In the genomic region with DNA sequence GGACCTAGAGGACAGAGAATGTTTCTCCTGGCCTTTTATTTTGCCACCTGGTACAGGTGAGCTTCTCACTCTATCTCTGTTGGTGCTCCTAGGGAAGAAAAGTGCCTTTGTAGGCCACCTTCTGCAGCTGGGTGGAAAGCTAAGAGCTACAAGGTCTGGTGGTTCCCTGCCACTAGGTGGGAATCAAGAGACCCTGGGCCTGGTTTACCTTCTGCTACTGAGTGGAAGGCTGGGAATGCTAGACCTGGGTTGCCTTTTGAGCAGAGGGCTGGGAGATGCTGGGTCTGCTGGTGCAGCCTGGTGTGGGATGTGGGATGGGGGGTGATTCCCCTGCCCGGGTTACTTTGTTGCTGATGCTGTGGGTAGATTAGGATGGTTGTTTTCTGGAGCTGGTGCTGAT, we compare ENCODE assay signal across 1 cellular context.
TF ChIP-seq lines count a peak whose summit lies in the region.

No MANE protein-coding gene starts in this region.

TF ChIP-seq in H1, 55 proteins besides CTCF, POLR2A, EP300 and RAD21 (continued from another document):
- TF ChIP-seq CTBP2 (IDR thresholded peaks at IDR 0.05; ENCODE audit: borderline replicate concordance, insufficient read depth, insufficient read length, low read length) (no peak), TBP (IDR thresholded peaks at IDR 0.05; ENCODE audit: low read depth, low read length) (no peak), MAFK (IDR thresholded peaks at IDR 0.05; ENCODE audit: low read depth, low read length) (no peak), GTF2F1 (IDR thresholded peaks at IDR 0.05; ENCODE audit: borderline replicate concordance, low read depth, low read length) (no peak), HDAC2 (IDR thresholded peaks at IDR 0.05; ENCODE audit: borderline replicate concordance in 1 of 2, low read depth in 2 of 2, low read length in 2 of 2) (no peak), ATF2 (IDR thresholded peaks at IDR 0.05; ENCODE audit: low read length) (no peak), RXRA (IDR thresholded peaks at IDR 0.05; ENCODE audit: insufficient read depth, low read depth, low read length) (no peak)
- TF ChIP-seq, protein P1, sequence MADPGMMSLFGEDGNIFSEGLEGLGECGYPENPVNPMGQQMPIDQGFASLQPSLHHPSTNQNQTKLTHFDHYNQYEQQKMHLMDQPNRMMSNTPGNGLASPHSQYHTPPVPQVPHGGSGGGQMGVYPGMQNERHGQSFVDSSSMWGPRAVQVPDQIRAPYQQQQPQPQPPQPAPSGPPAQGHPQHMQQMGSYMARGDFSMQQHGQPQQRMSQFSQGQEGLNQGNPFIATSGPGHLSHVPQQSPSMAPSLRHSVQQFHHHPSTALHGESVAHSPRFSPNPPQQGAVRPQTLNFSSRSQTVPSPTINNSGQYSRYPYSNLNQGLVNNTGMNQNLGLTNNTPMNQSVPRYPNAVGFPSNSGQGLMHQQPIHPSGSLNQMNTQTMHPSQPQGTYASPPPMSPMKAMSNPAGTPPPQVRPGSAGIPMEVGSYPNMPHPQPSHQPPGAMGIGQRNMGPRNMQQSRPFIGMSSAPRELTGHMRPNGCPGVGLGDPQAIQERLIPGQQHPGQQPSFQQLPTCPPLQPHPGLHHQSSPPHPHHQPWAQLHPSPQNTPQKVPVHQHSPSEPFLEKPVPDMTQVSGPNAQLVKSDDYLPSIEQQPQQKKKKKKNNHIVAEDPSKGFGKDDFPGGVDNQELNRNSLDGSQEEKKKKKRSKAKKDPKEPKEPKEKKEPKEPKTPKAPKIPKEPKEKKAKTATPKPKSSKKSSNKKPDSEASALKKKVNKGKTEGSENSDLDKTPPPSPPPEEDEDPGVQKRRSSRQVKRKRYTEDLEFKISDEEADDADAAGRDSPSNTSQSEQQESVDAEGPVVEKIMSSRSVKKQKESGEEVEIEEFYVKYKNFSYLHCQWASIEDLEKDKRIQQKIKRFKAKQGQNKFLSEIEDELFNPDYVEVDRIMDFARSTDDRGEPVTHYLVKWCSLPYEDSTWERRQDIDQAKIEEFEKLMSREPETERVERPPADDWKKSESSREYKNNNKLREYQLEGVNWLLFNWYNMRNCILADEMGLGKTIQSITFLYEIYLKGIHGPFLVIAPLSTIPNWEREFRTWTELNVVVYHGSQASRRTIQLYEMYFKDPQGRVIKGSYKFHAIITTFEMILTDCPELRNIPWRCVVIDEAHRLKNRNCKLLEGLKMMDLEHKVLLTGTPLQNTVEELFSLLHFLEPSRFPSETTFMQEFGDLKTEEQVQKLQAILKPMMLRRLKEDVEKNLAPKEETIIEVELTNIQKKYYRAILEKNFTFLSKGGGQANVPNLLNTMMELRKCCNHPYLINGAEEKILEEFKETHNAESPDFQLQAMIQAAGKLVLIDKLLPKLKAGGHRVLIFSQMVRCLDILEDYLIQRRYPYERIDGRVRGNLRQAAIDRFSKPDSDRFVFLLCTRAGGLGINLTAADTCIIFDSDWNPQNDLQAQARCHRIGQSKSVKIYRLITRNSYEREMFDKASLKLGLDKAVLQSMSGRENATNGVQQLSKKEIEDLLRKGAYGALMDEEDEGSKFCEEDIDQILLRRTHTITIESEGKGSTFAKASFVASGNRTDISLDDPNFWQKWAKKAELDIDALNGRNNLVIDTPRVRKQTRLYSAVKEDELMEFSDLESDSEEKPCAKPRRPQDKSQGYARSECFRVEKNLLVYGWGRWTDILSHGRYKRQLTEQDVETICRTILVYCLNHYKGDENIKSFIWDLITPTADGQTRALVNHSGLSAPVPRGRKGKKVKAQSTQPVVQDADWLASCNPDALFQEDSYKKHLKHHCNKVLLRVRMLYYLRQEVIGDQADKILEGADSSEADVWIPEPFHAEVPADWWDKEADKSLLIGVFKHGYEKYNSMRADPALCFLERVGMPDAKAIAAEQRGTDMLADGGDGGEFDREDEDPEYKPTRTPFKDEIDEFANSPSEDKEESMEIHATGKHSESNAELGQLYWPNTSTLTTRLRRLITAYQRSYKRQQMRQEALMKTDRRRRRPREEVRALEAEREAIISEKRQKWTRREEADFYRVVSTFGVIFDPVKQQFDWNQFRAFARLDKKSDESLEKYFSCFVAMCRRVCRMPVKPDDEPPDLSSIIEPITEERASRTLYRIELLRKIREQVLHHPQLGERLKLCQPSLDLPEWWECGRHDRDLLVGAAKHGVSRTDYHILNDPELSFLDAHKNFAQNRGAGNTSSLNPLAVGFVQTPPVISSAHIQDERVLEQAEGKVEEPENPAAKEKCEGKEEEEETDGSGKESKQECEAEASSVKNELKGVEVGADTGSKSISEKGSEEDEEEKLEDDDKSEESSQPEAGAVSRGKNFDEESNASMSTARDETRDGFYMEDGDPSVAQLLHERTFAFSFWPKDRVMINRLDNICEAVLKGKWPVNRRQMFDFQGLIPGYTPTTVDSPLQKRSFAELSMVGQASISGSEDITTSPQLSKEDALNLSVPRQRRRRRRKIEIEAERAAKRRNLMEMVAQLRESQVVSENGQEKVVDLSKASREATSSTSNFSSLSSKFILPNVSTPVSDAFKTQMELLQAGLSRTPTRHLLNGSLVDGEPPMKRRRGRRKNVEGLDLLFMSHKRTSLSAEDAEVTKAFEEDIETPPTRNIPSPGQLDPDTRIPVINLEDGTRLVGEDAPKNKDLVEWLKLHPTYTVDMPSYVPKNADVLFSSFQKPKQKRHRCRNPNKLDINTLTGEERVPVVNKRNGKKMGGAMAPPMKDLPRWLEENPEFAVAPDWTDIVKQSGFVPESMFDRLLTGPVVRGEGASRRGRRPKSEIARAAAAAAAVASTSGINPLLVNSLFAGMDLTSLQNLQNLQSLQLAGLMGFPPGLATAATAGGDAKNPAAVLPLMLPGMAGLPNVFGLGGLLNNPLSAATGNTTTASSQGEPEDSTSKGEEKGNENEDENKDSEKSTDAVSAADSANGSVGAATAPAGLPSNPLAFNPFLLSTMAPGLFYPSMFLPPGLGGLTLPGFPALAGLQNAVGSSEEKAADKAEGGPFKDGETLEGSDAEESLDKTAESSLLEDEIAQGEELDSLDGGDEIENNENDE (IDR thresholded peaks at IDR 0.05; ENCODE audit: insufficient replicate concordance, low read length), result no peak
